In the genomic region with DNA sequence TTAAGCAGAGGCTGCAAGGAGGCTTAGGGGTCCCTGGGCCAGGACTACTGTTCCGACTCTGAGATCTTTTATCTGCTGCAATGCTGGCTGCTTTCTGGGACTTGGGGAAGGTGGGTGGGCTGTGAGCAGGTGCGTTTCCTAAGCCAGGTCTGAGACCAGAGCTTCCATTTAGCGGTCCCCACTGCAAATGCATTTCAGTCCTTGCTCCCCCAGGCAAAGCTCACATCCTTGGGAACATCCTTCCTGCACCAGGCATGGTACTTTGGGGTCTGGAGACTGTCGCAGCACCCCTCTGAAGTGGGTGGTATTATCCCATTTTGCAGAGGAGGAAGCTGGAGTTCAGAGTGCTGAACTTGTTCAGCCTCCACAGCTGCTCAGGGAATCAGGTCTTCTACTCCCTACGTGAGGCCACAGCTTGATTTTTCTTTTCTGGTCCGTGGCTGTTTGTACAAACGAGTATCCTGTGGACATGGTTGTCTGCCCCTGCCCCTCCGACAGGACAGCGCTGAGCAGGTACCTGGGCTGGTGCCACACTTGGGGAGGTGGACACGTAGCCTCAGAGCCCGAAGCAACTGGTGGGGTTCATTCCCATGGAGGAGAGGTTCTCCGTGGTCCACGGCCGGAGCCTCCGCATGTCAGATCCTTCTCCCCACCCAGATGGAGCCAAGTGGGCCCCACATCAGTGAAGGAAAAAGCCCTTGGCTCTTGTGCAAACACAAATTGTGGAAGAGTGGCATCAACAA, we compare ENCODE assay signal across 24 cellular contexts. TPM values are rescaled to one million over a fixed set of nuclear protein-coding genes. Genes with fewer than 3 reads are reported as not detected.
DNase-seq lines count a peak whose midpoint lies in the region; ATAC-seq and TF ChIP-seq lines count a peak whose summit lies in the region.
"Had no signal": no experiment of that assay in that cellular context is flagged by ENCODE, and none has a peak within 500 bp of the region (broad histone marks: within the 10 kb centered on the region; RNA-seq: fewer than 3 reads in every experiment).

No MANE protein-coding gene starts in this region.

- H3K27me3 Mint-ChIP-seq in T-cell, result no peaks in the 10 kb centered on the region
- H3K27me3 Mint-ChIP-seq: activated CD4-positive, alpha-beta T cell treated with anti-CD3 and anti-CD28 coated beads, Interleukin-2, amount 10 ng/mL, durations not matched to agents 7 days and 5 days; activated naive CD8-positive, alpha-beta T cell treated with anti-CD3 and anti-CD28 coated beads, Interleukin-2, amount 10 ng/mL, durations not matched to agents 7 days and 5 days; CD4-positive, CD25-positive, alpha-beta regulatory T cell had no signal

- no peak for DNase-seq in WERI-Rb-1
- DNase-seq in right lobe of liver, result no peak
- no peak for DNase-seq in stomach
- DNase-seq in T-cell, result no peak
- DNase-seq in sciatic nerve (ENCODE audit: low spot score), result no peak
- DNase-seq: activated CD4-positive, alpha-beta T cell treated with anti-CD3 and anti-CD28 coated beads, Interleukin-2, amount 10 ng/mL, durations not matched to agents 7 days and 5 days; activated CD8-positive, alpha-beta memory T cell treated with anti-CD3 and anti-CD28 coated beads, Interleukin-2, amount 50 U/mL, for 4 hours; activated naive CD8-positive, alpha-beta T cell treated with anti-CD3 and anti-CD28 coated beads, Interleukin-2, amount 10 ng/mL, durations not matched to agents 7 days and 5 days; CD4-positive, CD25-positive, alpha-beta regulatory T cell; effector memory CD4-positive, alpha-beta T cell; GDM1; HCEC 1CT; MM.1S; natural killer cell; NCI-H1417 treated with DMSO at 0.1 percent for 48 hours; Peyer's patch; stimulated activated CD4-positive, alpha-beta T cell treated with anti-CD3 and anti-CD28 coated beads, Interleukin-2, amount 100 ng/mL, for 48 hours; stimulated activated naive CD4-positive, alpha-beta T cell had no signal

- H3K36me3 Mint-ChIP-seq in T-cell, result peaks cover 4% of the 10 kb centered on the region
- H3K36me3 Mint-ChIP-seq: IgD-negative memory B cell, natural killer cell had no signal

- H3K4me3 ChIP-seq in WERI-Rb-1 (ENCODE audit: low read depth, low read length) (no peak overlapping the region), right lobe of liver (no peak overlapping the region), stomach (no peak overlapping the region)
- H3K4me3 ChIP-seq: Peyer's patch had no signal

- intact Hi-C loops in right lobe of liver (cut with DNase I), result loop anchor here in 1 of 2 donors (10.0 kb wide), 1 partner anchor 106 kb away; no protein-coding TSS in a partner anchor
- intact Hi-C loops in stomach (cut with DNase I; ENCODE audit: low total_unique reads), result no loop called here
- intact Hi-C loops in sciatic nerve (cut with DNase I), result no loop called here

- TF ChIP-seq POLR2A in right lobe of liver (IDR thresholded peaks at IDR 0.05), result no peak
- TF ChIP-seq POLR2A in stomach (IDR thresholded peaks at IDR 0.05), result no peak

- no peak overlapping the region for H3K27ac Mint-ChIP-seq in T-cell
- H3K27ac Mint-ChIP-seq: activated CD4-positive, alpha-beta T cell treated with anti-CD3 and anti-CD28 coated beads, Interleukin-2, amount 10 ng/mL, durations not matched to agents 7 days and 5 days; activated T-helper 2 cell treated with anti-CD3 and anti-CD28 coated beads, Interferon-gamma antibody, Interleukin-2, Interleukin-4, amounts not matched to agents 10 μg/mL and 5 μg/mL and 100 μg/mL, durations not matched to agents 14 hours and 24 hours and 36 hours; CD4-positive, CD25-positive, alpha-beta regulatory T cell; IgD-negative memory B cell; natural killer cell had no signal

- H3K27me3 ChIP-seq in WERI-Rb-1 (ENCODE audit: insufficient read depth, low read depth, severe bottlenecking) (no peaks in the 10 kb centered on the region), right lobe of liver (no peaks in the 10 kb centered on the region), stomach (no peaks in the 10 kb centered on the region)
- H3K27me3 ChIP-seq: Peyer's patch had no signal

- H3K27ac ChIP-seq in C4-2B (peak overlapping the region; percentile 76), WERI-Rb-1 (peak overlapping the region; percentile 55; the same call in 1 of the 2 replicates), right lobe of liver (peak overlapping the region in 2 of 3 donors; percentile 43 to 65), stomach (peak overlapping the region; percentile 69 to 99 (median 89))
- H3K27ac ChIP-seq: parathyroid adenoma had no signal

- CTCF ChIA-PET in T-cell (lab: Charles Lee), result no interaction called here

- WGBS in right lobe of liver (ENCODE audit: insufficient coverage, low coverage, low lambda C conversion rate, missing lambda C conversion rate), result 73% methylated on average over 6 of the region's 15 CpGs
- WGBS in stomach, 5 donors, result 57 to 77% (median 65%) methylated on average over 14 to 15 of the region's 15 CpGs

- POLR2A ChIA-PET in T-cell (lab: Charles Lee), result no interaction called here

- peaks cover 60 to 72% (median 70%) of the 10 kb centered on the region in 3 donors for H3K4me1 Mint-ChIP-seq in T-cell

- TF ChIP-seq CTCF in C4-2B (conservative IDR thresholded peaks at IDR 0.05) (no peak), WERI-Rb-1 (IDR thresholded peaks at IDR 0.05; ENCODE audit: low read depth, low read length) (no peak), right lobe of liver (IDR thresholded peaks at IDR 0.05) (no peak), stomach (IDR thresholded peaks at IDR 0.05) (no peak)

- ATAC-seq in right lobe of liver (no peak), GM19324 (IDR thresholded peaks at IDR 0.05; ENCODE audit: low FRiP score, unreplicated experiment) (no peak), T-cell (replicated peaks in 1 of 4) (no peak), GM21723 (IDR thresholded peaks at IDR 0.05; ENCODE audit: unreplicated experiment) (no peak), sciatic nerve (no peak)
- ATAC-seq: natural killer cell had no signal

- H3K9me3 ChIP-seq in WERI-Rb-1 (ENCODE audit: severe bottlenecking) (no peaks in the 10 kb centered on the region), right lobe of liver (no peaks in the 10 kb centered on the region), stomach (no peaks in the 10 kb centered on the region)
- H3K9me3 ChIP-seq: Peyer's patch had no signal

- no peak for TF ChIP-seq EP300 in stomach (IDR thresholded peaks at IDR 0.05)

- H3K4me3 Mint-ChIP-seq in T-cell, result no peak overlapping the region
- H3K4me3 Mint-ChIP-seq: activated CD4-positive, alpha-beta T cell treated with anti-CD3 and anti-CD28 coated beads, Interleukin-2, amount 10 ng/mL, durations not matched to agents 7 days and 5 days; activated naive CD8-positive, alpha-beta T cell treated with anti-CD3 and anti-CD28 coated beads, Interleukin-2, amount 10 ng/mL, durations not matched to agents 7 days and 5 days; CD4-positive, CD25-positive, alpha-beta regulatory T cell; IgD-negative memory B cell; natural killer cell had no signal

- H3K4me1 ChIP-seq in right lobe of liver, result peaks cover 0 to 75% (median 43%) of the 10 kb centered on the region in 4 donors
- H3K4me1 ChIP-seq in stomach, result peaks cover 97 to 100% (median 99%) of the 10 kb centered on the region in 4 donors

- H3K36me3 ChIP-seq in WERI-Rb-1, result no peaks in the 10 kb centered on the region
- H3K36me3 ChIP-seq in right lobe of liver, result no peaks in the 10 kb centered on the region
- H3K36me3 ChIP-seq in stomach, result peaks cover 0 to 7% (median 0%) of the 10 kb centered on the region in 4 donors
- H3K36me3 ChIP-seq: Peyer's patch had no signal

- H3K9me3 Mint-ChIP-seq in T-cell, result no peaks in the 10 kb centered on the region
- H3K9me3 Mint-ChIP-seq: activated CD4-positive, alpha-beta T cell treated with anti-CD3 and anti-CD28 coated beads, Interleukin-2, amount 10 ng/mL, durations not matched to agents 7 days and 5 days; activated naive CD8-positive, alpha-beta T cell treated with anti-CD3 and anti-CD28 coated beads, Interleukin-2, amount 10 ng/mL, durations not matched to agents 7 days and 5 days; activated T-helper 2 cell treated with anti-CD3 and anti-CD28 coated beads, Interferon-gamma antibody, Interleukin-2, Interleukin-4, amounts not matched to agents 10 μg/mL and 5 μg/mL and 100 μg/mL, durations not matched to agents 14 hours and 24 hours and 36 hours; CD4-positive, CD25-positive, alpha-beta regulatory T cell; IgD-negative memory B cell; natural killer cell had no signal

RNA-seq across cellular contexts. Expression of gene ZMIZ1, which starts 20.0 kb away (rescaled TPM):
- 10 to 100 TPM in 5 of 6 experiments, 1 to 10 TPM in 1; 9.9 to 22.8 (median 12.3) TPM for total RNA-seq in right lobe of liver
- 100 to 1,000 TPM in 1 of 5 donors, 10 to 100 TPM in 4; 25.9 to 103 (median 67.7) TPM for total RNA-seq in stomach
- polyA plus RNA-seq in stomach, result 10 to 100 TPM; 17.7 to 20.2 (median 18.2) TPM
- total RNA-seq in T-cell, result 10 to 100 TPM; 16.8 to 27.1 (median 21.2) TPM
- 96.7 TPM for total RNA-seq in sciatic nerve
